Comparison of ENCODE assay signal across 21 cellular contexts in the genomic region with DNA sequence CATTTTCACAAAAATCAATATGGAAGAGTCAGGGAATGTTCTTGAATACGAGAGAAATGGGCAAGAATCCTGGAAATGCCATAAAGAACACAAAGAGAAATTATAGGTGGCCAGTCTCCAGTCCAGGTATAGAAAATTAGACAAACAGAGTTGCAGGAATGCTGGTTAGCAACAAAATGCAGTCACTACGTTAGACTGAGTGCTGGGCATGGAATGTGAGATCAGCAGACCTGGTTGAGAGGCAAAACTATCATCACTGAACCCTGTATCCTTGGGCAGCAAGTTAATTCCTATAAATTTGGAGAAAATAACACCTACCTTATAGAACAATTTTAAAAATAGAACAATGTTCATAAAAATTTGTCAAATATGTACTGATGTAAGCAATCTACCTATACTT.
DNase-seq lines count a peak whose midpoint lies in the region; ATAC-seq, FAIRE-seq and TF ChIP-seq lines count a peak whose summit lies in the region.
"Had no signal": no experiment of that assay in that cellular context is flagged by ENCODE, and none has a peak within 500 bp of the region (broad histone marks: within the 10 kb centered on the region; RNA-seq: fewer than 3 reads in every experiment).

No MANE protein-coding gene starts in this region.

- H3K79me2 ChIP-seq in GM23338 (replicated peaks; ENCODE audit: insufficient read depth): no peaks in the 10 kb centered on the region
- no peaks in the 10 kb centered on the region for H3K79me2 ChIP-seq in keratinocyte (ENCODE audit: control insufficient read depth, insufficient read depth, low read length)
- no peaks in the 10 kb centered on the region for H3K79me2 ChIP-seq in osteoblast (ENCODE audit: insufficient read depth, low read length)

- no peak; the same call in 2 of the 3 replicates for ATAC-seq in GM23338
- ATAC-seq in WTC11: peak; percentile 67
- ATAC-seq: A549; CD8-positive, alpha-beta T cell had no signal

- FAIRE-seq in keratinocyte (lab: Jason Lieb, UNC): peak; percentile 41
- FAIRE-seq: A549, D721Med, GM12891 had no signal

- intact Hi-C loops in esophagus squamous epithelium (cut with DNase I): no loop called here

- H3K4me1 Mint-ChIP-seq in GM23338: peaks cover 17% of the 10 kb centered on the region; the same call in 2 of the 3 replicates
- peaks cover 36% of the 10 kb centered on the region for H3K4me1 Mint-ChIP-seq in WTC11
- H3K4me1 Mint-ChIP-seq: B cell had no signal

- TF ChIP-seq CTCF in GM23338 (conservative IDR thresholded peaks at IDR 0.05; ENCODE audit: low read depth in 2 of 2): no peak
- no peak for TF ChIP-seq CTCF in WTC11 (IDR thresholded peaks at IDR 0.05)
- no peak for TF ChIP-seq CTCF in keratinocyte (optimal IDR thresholded peaks at IDR 0.05 in 1 of 3, IDR thresholded peaks at IDR 0.05 in 1 of 3, conservative IDR thresholded peaks at IDR 0.05 in 1 of 3; ENCODE audit: extremely low read depth in 1 of 3, insufficient read depth in 2 of 3, low read length in 3 of 3)
- no peak for TF ChIP-seq CTCF in esophagus squamous epithelium (IDR thresholded peaks at IDR 0.05)
- TF ChIP-seq CTCF in osteoblast (IDR thresholded peaks at IDR 0.05; ENCODE audit: extremely low read depth, low read depth, low read length): no peak

- H3K4me2 ChIP-seq in GM23338: no peak overlapping the region
- H3K4me2 ChIP-seq in keratinocyte (ENCODE audit: control insufficient read depth, extremely low read depth, insufficient read depth, low read depth, low read length): no peak overlapping the region
- H3K4me2 ChIP-seq in osteoblast (ENCODE audit: insufficient read depth, low read length): no peak overlapping the region
- H3K4me2 ChIP-seq: A549; BLaER1 treated with 17β-estradiol and CSF1 and Interleukin-3, amounts not matched to agents 10 nM and 100 nM had no signal

- WGBS in esophagus squamous epithelium, 2 donors: 65 to 79% methylated on average over 2 of the region's 2 CpGs

- H3K36me3 ChIP-seq in GM23338 (ENCODE audit: insufficient read depth) (no peaks in the 10 kb centered on the region), iPS-18a (ENCODE audit: control insufficient read depth, low read depth, low read length) (no peaks in the 10 kb centered on the region), keratinocyte (ENCODE audit: control insufficient read depth in 2 of 2, extremely low read depth in 1 of 2, insufficient read depth in 2 of 2, low read length in 2 of 2) (no peaks in the 10 kb centered on the region), esophagus squamous epithelium (no peaks in the 10 kb centered on the region), osteoblast (ENCODE audit: insufficient read depth, low read length) (no peaks in the 10 kb centered on the region)
- H3K36me3 ChIP-seq: BLaER1 treated with 17β-estradiol and CSF1 and Interleukin-3, amounts not matched to agents 10 nM and 100 nM had no signal

- H3K27me3 Mint-ChIP-seq in GM23338 (ENCODE audit: insufficient read depth, low read depth, poor library complexity) (no peaks in the 10 kb centered on the region), WTC11 (ENCODE audit: low read depth) (no peaks in the 10 kb centered on the region; the same call in 1 of the 2 replicates)
- H3K27me3 Mint-ChIP-seq: B cell; CD4-positive, alpha-beta T cell had no signal

- H3K9me1 ChIP-seq in keratinocyte (ENCODE audit: control insufficient read depth, extremely low read depth, insufficient read depth, low read length): no peaks in the 10 kb centered on the region

- H4K20me1 ChIP-seq in GM23338 (replicated peaks; ENCODE audit: insufficient read depth): no peaks in the 10 kb centered on the region
- no peaks in the 10 kb centered on the region for H4K20me1 ChIP-seq in keratinocyte (ENCODE audit: control insufficient read depth, extremely low read depth, insufficient read depth, low read length)
- no peaks in the 10 kb centered on the region for H4K20me1 ChIP-seq in osteoblast (ENCODE audit: insufficient read depth, low read length)
- H4K20me1 ChIP-seq: BLaER1 treated with 17β-estradiol and CSF1 and Interleukin-3, amounts not matched to agents 10 nM and 100 nM had no signal

- H3K9me3 ChIP-seq in iPS-18a (ENCODE audit: control insufficient read depth, low read depth, low read length): no peaks in the 10 kb centered on the region
- H3K9me3 ChIP-seq in keratinocyte (ENCODE audit: control insufficient read depth, low read depth, low read length): no peaks in the 10 kb centered on the region
- no peaks in the 10 kb centered on the region for H3K9me3 ChIP-seq in esophagus squamous epithelium
- no peaks in the 10 kb centered on the region for H3K9me3 ChIP-seq in osteoblast (ENCODE audit: low read depth, low read length)
- H3K9me3 ChIP-seq: A549; BLaER1 treated with 17β-estradiol and CSF1 and Interleukin-3, amounts not matched to agents 10 nM and 100 nM; Caco-2 had no signal

- H3K4me1 ChIP-seq in GM23338 (ENCODE audit: insufficient read depth) (peaks cover 22% of the 10 kb centered on the region), iPS-18a (ENCODE audit: control insufficient read depth, low read depth, low read length) (peaks cover 17% of the 10 kb centered on the region), keratinocyte (ENCODE audit: control insufficient read depth, extremely low read depth, insufficient read depth, low read length) (no peaks in the 10 kb centered on the region), esophagus squamous epithelium (no peaks in the 10 kb centered on the region), osteoblast (ENCODE audit: insufficient read depth, low read length) (no peaks in the 10 kb centered on the region)
- H3K4me1 ChIP-seq: A549; BLaER1 treated with 17β-estradiol and CSF1 and Interleukin-3, amounts not matched to agents 10 nM and 100 nM; Caco-2 had no signal

- no peak overlapping the region for H3K4me3 ChIP-seq in GM23338
- no peak overlapping the region for H3K4me3 ChIP-seq in iPS-18a (ENCODE audit: low read length)
- no peak overlapping the region for H3K4me3 ChIP-seq in keratinocyte (ENCODE audit: control insufficient read depth in 2 of 3, extremely low read depth in 1 of 3, insufficient read depth in 2 of 3, low read depth in 1 of 3, low read length in 3 of 3)
- no peak overlapping the region for H3K4me3 ChIP-seq in esophagus squamous epithelium
- no peak overlapping the region for H3K4me3 ChIP-seq in osteoblast (ENCODE audit: insufficient read depth, low read length)
- H3K4me3 ChIP-seq: A549; BLaER1 treated with 17β-estradiol and CSF1 and Interleukin-3, amounts not matched to agents 10 nM and 100 nM had no signal

- dilution Hi-C loops in keratinocyte (cut with MboI; ENCODE audit: extremely low pct_ligation_motif_present, low sequenced_read_pairs): no loop called here

- H3K9ac ChIP-seq in iPS-18a (ENCODE audit: low read length): no peak overlapping the region
- H3K9ac ChIP-seq in keratinocyte (ENCODE audit: control insufficient read depth, extremely low read depth, insufficient read depth, low read length): no peak overlapping the region
- H3K9ac ChIP-seq: BLaER1 treated with 17β-estradiol and CSF1 and Interleukin-3, amounts not matched to agents 10 nM and 100 nM had no signal

- H3K36me3 Mint-ChIP-seq in GM23338 (ENCODE audit: low read depth): no peaks in the 10 kb centered on the region
- no peaks in the 10 kb centered on the region for H3K36me3 Mint-ChIP-seq in WTC11
- H3K36me3 Mint-ChIP-seq: CD8-positive, alpha-beta T cell had no signal

- CTCF ChIA-PET in WTC11 (lab: Charles Lee): no interaction called here

- H2AFZ ChIP-seq in GM23338 (no peak overlapping the region), keratinocyte (ENCODE audit: control insufficient read depth, low read length) (no peak overlapping the region), osteoblast (ENCODE audit: low read length) (no peak overlapping the region)

- H3K9me3 Mint-ChIP-seq in GM23338 (no peaks in the 10 kb centered on the region), WTC11 (peaks cover 9% of the 10 kb centered on the region)
- H3K9me3 Mint-ChIP-seq: CD8-positive, alpha-beta T cell had no signal

- no peak overlapping the region for H3K27ac Mint-ChIP-seq in GM23338
- peak overlapping the region; percentile 86; the same call in 1 of the 2 replicates for H3K27ac Mint-ChIP-seq in WTC11
- H3K27ac Mint-ChIP-seq: B cell; CD4-positive, alpha-beta T cell; CD8-positive, alpha-beta T cell had no signal

- no peaks in the 10 kb centered on the region for H3K27me3 ChIP-seq in GM23338 (ENCODE audit: insufficient read depth)
- no peaks in the 10 kb centered on the region for H3K27me3 ChIP-seq in iPS-18a (ENCODE audit: control insufficient read depth, insufficient read depth, low read length)
- no peaks in the 10 kb centered on the region for H3K27me3 ChIP-seq in keratinocyte (ENCODE audit: control insufficient read depth, extremely low read depth, insufficient read depth, low read length)
- H3K27me3 ChIP-seq in esophagus squamous epithelium: no peaks in the 10 kb centered on the region
- H3K27me3 ChIP-seq in osteoblast (ENCODE audit: insufficient read depth, low read length): no peaks in the 10 kb centered on the region
- H3K27me3 ChIP-seq: BLaER1 treated with 17β-estradiol and CSF1 and Interleukin-3, amounts not matched to agents 10 nM and 100 nM had no signal

- H3K4me3 Mint-ChIP-seq in GM23338 (no peak overlapping the region), WTC11 (no peak overlapping the region)
- H3K4me3 Mint-ChIP-seq: B cell; CD4-positive, alpha-beta T cell; CD8-positive, alpha-beta T cell had no signal

- POLR2A ChIA-PET in WTC11 (lab: Charles Lee): no interaction called here

- H3K27ac ChIP-seq in GM23338 (ENCODE audit: low read depth) (peak overlapping the region; percentile 27; the same call in 1 of the 2 replicates), iPS-18a (ENCODE audit: low read length) (peak overlapping the region; percentile 13), keratinocyte (ENCODE audit: control insufficient read depth, insufficient read depth, low read length) (no peak overlapping the region), esophagus squamous epithelium (no peak overlapping the region), osteoblast (ENCODE audit: low read depth, low read length) (no peak overlapping the region)
- H3K27ac ChIP-seq: 22Rv1; A549; BLaER1 treated with 17β-estradiol and CSF1 and Interleukin-3, amounts not matched to agents 10 nM and 100 nM; C4-2B had no signal

- H3K9me2 ChIP-seq in GM23338 (ENCODE audit: insufficient read depth): peaks cover 11% of the 10 kb centered on the region

- no peaks in the 10 kb centered on the region for H3F3A ChIP-seq in GM23338 (replicated peaks; ENCODE audit: low read depth)

- DNase-seq in GM23338 (ENCODE audit: low spot score) (no peak), WTC11 (ENCODE audit: low spot score) (no peak), keratinocyte (ENCODE audit: low read depth, low spot score) (no peak), esophagus squamous epithelium (lab: John Stamatoyannopoulos, UW) (no peak), superior temporal gyrus (ENCODE audit: extremely low spot score) (no peak), osteoblast (ENCODE audit: insufficient read length, low spot score, missing footprints) (no peak)
- DNase-seq: AML-193; Caco-2; Calu3; CD4-positive, alpha-beta T cell; CD8-positive, alpha-beta T cell; DMS79 treated with DMSO at 0.1 percent for 48 hours; GF-D8 had no signal

- no peak for TF ChIP-seq POLR2A in esophagus squamous epithelium (IDR thresholded peaks at IDR 0.05)

TF ChIP-seq in GM23338, 12 proteins besides CTCF, POLR2A, EP300 and RAD21 (continues in another document):
- TF ChIP-seq ZNF114 (CRISPR knock-in tag; IDR thresholded peaks at IDR 0.05): no peak

TF ChIP-seq in WTC11, 78 proteins besides CTCF, POLR2A, EP300 and RAD21 (continues in another document):
- TF ChIP-seq SMAD3 (CRISPR knock-in tag; IDR thresholded peaks at IDR 0.05; ENCODE audit: borderline replicate concordance): no peak

Comparison
In these comparisons a context has a peak if more than half of its experiments do, and no peak if none do; other contexts are left out.
1. H3K27ac ChIP-seq: peak in GM23338 (single experiment) and iPS-18a (single experiment); none in keratinocyte (single experiment), esophagus squamous epithelium (0 of 4) and osteoblast (single experiment).